Comparison of ENCODE assay signal across 12 cellular contexts in the genomic region with DNA sequence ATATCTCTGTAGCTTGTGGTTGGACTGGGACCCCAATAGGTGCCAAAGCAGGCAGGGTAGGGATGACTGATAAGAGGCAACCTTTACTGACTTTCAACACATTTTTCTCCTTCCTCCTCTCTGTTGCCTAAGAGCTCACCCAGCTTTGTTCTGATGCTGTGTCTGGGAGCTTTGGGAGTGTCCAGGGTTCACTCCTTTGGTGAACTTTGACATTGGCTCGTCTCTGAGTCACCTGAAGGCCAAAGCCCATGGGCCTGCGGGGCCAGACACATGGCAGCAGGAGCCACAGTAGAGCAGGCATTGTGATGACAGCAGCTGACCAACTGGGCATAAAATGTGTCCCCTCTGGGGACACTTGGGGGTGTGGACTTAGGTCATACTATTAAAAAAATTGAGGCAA.
"Had no signal": no experiment of that assay in that cellular context is flagged by ENCODE, and none has a peak within 500 bp of the region (broad histone marks: within the 10 kb centered on the region; RNA-seq: fewer than 3 reads in every experiment).

No MANE protein-coding gene starts in this region.

- DNase-seq: activated CD4-positive, alpha-beta T cell treated with anti-CD3 and anti-CD28 coated beads, Interleukin-2, amount 10 ng/mL, durations not matched to agents 24 days and 14 days; activated CD4-positive, CD25-positive, alpha-beta regulatory T cell; activated CD8-positive, alpha-beta memory T cell treated with anti-CD3 and anti-CD28 coated beads, Interleukin-2, amount 50 U/mL, for 4 hours; activated CD8-positive, alpha-beta T cell treated with anti-CD3 and anti-CD28 coated beads, Interleukin-2, amount 10 ng/mL, durations not matched to agents 7 days and 5 days; activated effector memory CD4-positive, alpha-beta T cell treated with anti-CD3 and anti-CD28 coated beads, Interleukin-2, amount 50 U/mL, for 16 hours; activated T-cell treated with anti-CD3 and anti-CD28 coated beads, Interleukin-2, amount 50 U/mL, for 48 hours; adrenal gland; dorsolateral prefrontal cortex; left ventricle myocardium inferior had no signal

- H3K4me1 ChIP-seq: adrenal gland, left ventricle myocardium inferior, parathyroid adenoma had no signal

- H3K9ac ChIP-seq: parathyroid adenoma had no signal

- H3K27ac ChIP-seq: adrenal gland, dorsolateral prefrontal cortex, gastroesophageal sphincter, left ventricle myocardium inferior, parathyroid adenoma had no signal

- H3K27me3 ChIP-seq: adrenal gland, dorsolateral prefrontal cortex, gastroesophageal sphincter had no signal

- H3K9me3 ChIP-seq: adrenal gland, gastroesophageal sphincter, left ventricle myocardium inferior had no signal

- H3K4me3 ChIP-seq: adrenal gland, dorsolateral prefrontal cortex, gastroesophageal sphincter, left ventricle myocardium inferior had no signal

- ATAC-seq: activated CD8-positive, alpha-beta T cell treated with anti-CD3 and anti-CD28 coated beads, Interleukin-2, amount 10 ng/mL, durations not matched to agents 7 days and 5 days; stimulated activated effector memory CD8-positive, alpha-beta T cell treated with anti-CD3 and anti-CD28 coated beads, Interleukin-12 subunit alpha, Interleukin-12 subunit beta, amount 100 ng/mL, for 72 hours had no signal

- H3K36me3 ChIP-seq: adrenal gland, gastroesophageal sphincter, left ventricle myocardium inferior had no signal
